ENCODE assay signal across 1 cellular context in genomic region chr12:112125250-112125999, GRCh38.
TF ChIP-seq lines count a peak whose summit lies in the region.

TRAFD1 (plus strand) TSS chr12:112125560; CDS start chr12:112130523, 4,963 bp downstream.

TF ChIP-seq in HepG2, 621 proteins besides CTCF, POLR2A, EP300 and RAD21 (continued from another document and continues in another):
- no peak for TF ChIP-seq ZNF18 (CRISPR knock-in tag; IDR thresholded peaks at IDR 0.05; ENCODE audit: insufficient replicate concordance)
- peak; percentile 58; the same call in 1 of the 2 replicates for TF ChIP-seq YEATS4 (CRISPR knock-in tag; IDR thresholded peaks at IDR 0.05; ENCODE audit: borderline replicate concordance)
- no peak for TF ChIP-seq GPBP1L1 (CRISPR knock-in tag; IDR thresholded peaks at IDR 0.05)
- peak; percentile 74 for TF ChIP-seq AGO2 (optimal IDR thresholded peaks at IDR 0.05; ENCODE audit: low read depth, low read length)
- no peak for TF ChIP-seq PTBP1 (IDR thresholded peaks at IDR 0.05; ENCODE audit: low read depth, low read length, poor library complexity, severe bottlenecking)
- TF ChIP-seq GMEB2 (CRISPR knock-in tag; IDR thresholded peaks at IDR 0.05; ENCODE audit: low read depth), result no peak
- TF ChIP-seq MXI1 (IDR thresholded peaks at IDR 0.05; ENCODE audit: borderline replicate concordance, low read depth, low read length), result peak; percentile 82; the same call in 2 of the 3 replicates
- TF ChIP-seq RXRB (CRISPR knock-in tag; IDR thresholded peaks at IDR 0.05; ENCODE audit: borderline replicate concordance), result no peak; the same call in 1 of the 2 replicates
- peak; percentile 78; the same call in 1 of the 2 replicates for TF ChIP-seq ZNF761 (CRISPR knock-in tag; conservative IDR thresholded peaks at IDR 0.05)
- no peak for TF ChIP-seq AFF4 (CRISPR knock-in tag; IDR thresholded peaks at IDR 0.05)
- TF ChIP-seq RARG (CRISPR knock-in tag; IDR thresholded peaks at IDR 0.05; ENCODE audit: low read depth), result no peak
- peak; percentile 57; the same call in 1 of the 2 replicates for TF ChIP-seq POGZ (CRISPR knock-in tag; IDR thresholded peaks at IDR 0.05)
- no peak for TF ChIP-seq THAP7 (CRISPR knock-in tag; IDR thresholded peaks at IDR 0.05)
- no peak for TF ChIP-seq RORA (CRISPR knock-in tag; IDR thresholded peaks at IDR 0.05)
- no peak for TF ChIP-seq ZNF496 (CRISPR knock-in tag; IDR thresholded peaks at IDR 0.05; ENCODE audit: insufficient replicate concordance)
- no peak for TF ChIP-seq GTF2F1 (IDR thresholded peaks at IDR 0.05; ENCODE audit: low read length)
- TF ChIP-seq ZFP36 (IDR thresholded peaks at IDR 0.05; ENCODE audit: borderline replicate concordance, low read depth, low read length, partially characterized antibody), result no peak
- no peak for TF ChIP-seq ZNF205 (CRISPR knock-in tag; IDR thresholded peaks at IDR 0.05)
- no peak for TF ChIP-seq JDP2 (CRISPR knock-in tag; IDR thresholded peaks at IDR 0.05; ENCODE audit: borderline replicate concordance)
- peak; percentile 55; the same call in 1 of the 2 replicates for TF ChIP-seq ARNTL (CRISPR knock-in tag; IDR thresholded peaks at IDR 0.05)
- no peak; the same call in none of the 2 replicates for TF ChIP-seq RNF2 (conservative IDR thresholded peaks at IDR 0.05; ENCODE audit: low read depth)
- TF ChIP-seq SMC3 (IDR thresholded peaks at IDR 0.05; ENCODE audit: low read length), result no peak
- no peak; the same call in 1 of the 2 replicates for TF ChIP-seq SMAD3 (CRISPR knock-in tag; IDR thresholded peaks at IDR 0.05)
- TF ChIP-seq TEF (CRISPR knock-in tag; IDR thresholded peaks at IDR 0.05), result peak; percentile 56; the same call in 1 of the 2 replicates
- TF ChIP-seq ZNF710 (CRISPR knock-in tag; IDR thresholded peaks at IDR 0.05; ENCODE audit: borderline replicate concordance), result no peak
- TF ChIP-seq DZIP1 (CRISPR knock-in tag; IDR thresholded peaks at IDR 0.05), result no peak
- no peak for TF ChIP-seq ZNF746 (CRISPR knock-in tag; IDR thresholded peaks at IDR 0.05)
- TF ChIP-seq ZNF841 (CRISPR knock-in tag; IDR thresholded peaks at IDR 0.05; ENCODE audit: borderline replicate concordance), result no peak
- TF ChIP-seq SRY (CRISPR knock-in tag; IDR thresholded peaks at IDR 0.05), result no peak
- TF ChIP-seq ZNF780A (CRISPR knock-in tag; IDR thresholded peaks at IDR 0.05), result 0 out of 2 replicates have a peak, but pooled peaks have one; percentile 63
- no peak for TF ChIP-seq ZNF10 (CRISPR knock-in tag; IDR thresholded peaks at IDR 0.05; ENCODE audit: borderline replicate concordance, low read depth)
- no peak for TF ChIP-seq HNRNPH1 (optimal IDR thresholded peaks at IDR 0.05; ENCODE audit: low read depth, low read length)
- TF ChIP-seq TSC22D2 (CRISPR knock-in tag; IDR thresholded peaks at IDR 0.05; ENCODE audit: borderline replicate concordance), result no peak
- TF ChIP-seq ZFX (CRISPR knock-in tag; IDR thresholded peaks at IDR 0.05; ENCODE audit: low read depth), result peak; percentile 97
- no peak for TF ChIP-seq KDM1A (CRISPR knock-in tag; IDR thresholded peaks at IDR 0.05)
- TF ChIP-seq ZNF343 (CRISPR knock-in tag; IDR thresholded peaks at IDR 0.05), result no peak
- TF ChIP-seq HMG20B (CRISPR knock-in tag; conservative IDR thresholded peaks at IDR 0.05), result no peak
- TF ChIP-seq ZNF670 (CRISPR knock-in tag; IDR thresholded peaks at IDR 0.05; ENCODE audit: borderline replicate concordance), result no peak; the same call in 1 of the 2 replicates
- TF ChIP-seq ZNF136 (CRISPR knock-in tag; IDR thresholded peaks at IDR 0.05; ENCODE audit: low read depth), result peak; percentile 69; the same call in 1 of the 2 replicates
- peak; percentile 79; the same call in 1 of the 2 replicates for TF ChIP-seq BORCS8-MEF2B (CRISPR knock-in tag; IDR thresholded peaks at IDR 0.05)
- TF ChIP-seq FOXA3 (CRISPR knock-in tag; IDR thresholded peaks at IDR 0.05), result 0 out of 2 replicates have a peak, but pooled peaks have one; percentile 6
- TF ChIP-seq ZNF44 (CRISPR knock-in tag; IDR thresholded peaks at IDR 0.05), result no peak
- peak; percentile 59; the same call in 1 of the 2 replicates for TF ChIP-seq ERF (CRISPR knock-in tag; IDR thresholded peaks at IDR 0.05)
- TF ChIP-seq ZNF263 (CRISPR knock-in tag; IDR thresholded peaks at IDR 0.05), result 0 out of 2 replicates have a peak, but pooled peaks have one; percentile 35
- no peak for TF ChIP-seq ZNF816 (CRISPR knock-in tag; IDR thresholded peaks at IDR 0.05; ENCODE audit: borderline replicate concordance)
- no peak for TF ChIP-seq ISX (CRISPR knock-in tag; conservative IDR thresholded peaks at IDR 0.05)
- no peak for TF ChIP-seq TCF7 (IDR thresholded peaks at IDR 0.05; ENCODE audit: low read depth)
- TF ChIP-seq ATF7-NPFF (CRISPR knock-in tag; IDR thresholded peaks at IDR 0.05; ENCODE audit: low read depth), result peak; percentile 24; the same call in 1 of the 2 replicates
- no peak for TF ChIP-seq RFX5 (IDR thresholded peaks at IDR 0.05; ENCODE audit: low read depth, low read length)
- TF ChIP-seq FOXJ3 (CRISPR knock-in tag; IDR thresholded peaks at IDR 0.05; ENCODE audit: borderline replicate concordance), result no peak
- no peak for TF ChIP-seq ZKSCAN8 (CRISPR knock-in tag; IDR thresholded peaks at IDR 0.05; ENCODE audit: borderline replicate concordance)
- TF ChIP-seq TP53 (CRISPR knock-in tag; conservative IDR thresholded peaks at IDR 0.05), result no peak
- TF ChIP-seq ZNF33A (CRISPR knock-in tag; IDR thresholded peaks at IDR 0.05; ENCODE audit: borderline replicate concordance), result no peak
